17 cellular contexts compared by ENCODE assay signal in genomic region chr17:40198576-40198975, GRCh38. TPM values are rescaled to one million over a fixed set of nuclear protein-coding genes. Genes with fewer than 3 reads are reported as not detected.
DNase-seq lines count a peak whose midpoint lies in the region; ATAC-seq and TF ChIP-seq lines count a peak whose summit lies in the region.
"Had no signal": no experiment of that assay in that cellular context is flagged by ENCODE, and none has a peak within 500 bp of the region (broad histone marks: within the 10 kb centered on the region; RNA-seq: fewer than 3 reads in every experiment).

No MANE protein-coding gene starts in this region.

- H3K27me3 Mint-ChIP-seq in activated T-cell treated with anti-CD3 and anti-CD28 coated beads, Interleukin-2, amount 50 U/mL, for 4 hours (ENCODE audit: low read depth), result peaks cover 6% of the 10 kb centered on the region
- H3K27me3 Mint-ChIP-seq in CD8-positive, alpha-beta T cell (ENCODE audit: low read depth), result peaks cover 4% of the 10 kb centered on the region
- H3K27me3 Mint-ChIP-seq in activated T-helper 17 cell treated with anti-CD3 and anti-CD28 coated beads, Interleukin-2, amount 50 U/mL, for 72 hours, result peaks cover 4% of the 10 kb centered on the region
- peaks cover 0 to 5% (median 0%) of the 10 kb centered on the region in 5 donors for H3K27me3 Mint-ChIP-seq in naive thymus-derived CD8-positive, alpha-beta T cell
- peaks cover 9% of the 10 kb centered on the region for H3K27me3 Mint-ChIP-seq in stimulated activated memory B cell treated with anti-CD40 and anti-IgM and Interleukin-4, amounts not matched to agents 10 μg/mL and 1 μg/mL and 100 μg/mL, for 72 hours

- no peaks in the 10 kb centered on the region for H3K9me3 ChIP-seq in CD8-positive, alpha-beta T cell (ENCODE audit: low read length)
- H3K9me3 ChIP-seq: HAP-1 had no signal

- no peak overlapping the region for H3K27ac Mint-ChIP-seq in CD8-positive, alpha-beta T cell
- no peak overlapping the region for H3K27ac Mint-ChIP-seq in activated T-helper 17 cell treated with anti-CD3 and anti-CD28 coated beads, Interleukin-2, amount 50 U/mL, for 72 hours
- peak overlapping the region in 2 of 10 donors; percentile 17 to 87 for H3K27ac Mint-ChIP-seq in naive thymus-derived CD8-positive, alpha-beta T cell
- no peak overlapping the region for H3K27ac Mint-ChIP-seq in stimulated activated memory B cell treated with anti-CD40 and anti-IgM and Interleukin-4, amounts not matched to agents 10 μg/mL and 1 μg/mL and 100 μg/mL, for 72 hours
- H3K27ac Mint-ChIP-seq: CD14-positive monocyte had no signal

- H3K27me3 ChIP-seq in CD8-positive, alpha-beta T cell (ENCODE audit: insufficient read depth, low read length), result no peaks in the 10 kb centered on the region

- TF ChIP-seq CTCF in CD8-positive, alpha-beta T cell (IDR thresholded peaks at IDR 0.05), result no peak

- H3K9me3 Mint-ChIP-seq in activated T-cell treated with anti-CD3 and anti-CD28 coated beads, Interleukin-2, amount 50 U/mL, for 4 hours, result no peaks in the 10 kb centered on the region
- no peaks in the 10 kb centered on the region for H3K9me3 Mint-ChIP-seq in CD8-positive, alpha-beta T cell
- no peaks in the 10 kb centered on the region for H3K9me3 Mint-ChIP-seq in activated T-helper 17 cell treated with anti-CD3 and anti-CD28 coated beads, Interleukin-2, amount 50 U/mL, for 72 hours
- peaks cover 0 to 2% (median 0%) of the 10 kb centered on the region in 9 donors for H3K9me3 Mint-ChIP-seq in naive thymus-derived CD8-positive, alpha-beta T cell
- no peaks in the 10 kb centered on the region for H3K9me3 Mint-ChIP-seq in stimulated activated memory B cell treated with anti-CD40 and anti-IgM and Interleukin-4, amounts not matched to agents 10 μg/mL and 1 μg/mL and 100 μg/mL, for 72 hours

- no peak for DNase-seq in activated T-cell treated with anti-CD3 and anti-CD28 coated beads, Interleukin-2, amount 50 U/mL, for 4 hours
- no peak for DNase-seq in activated T-cell treated with anti-CD3 and anti-CD28 coated beads for 4 hours
- no peak for DNase-seq in CD8-positive, alpha-beta T cell
- DNase-seq in naive thymus-derived CD8-positive, alpha-beta T cell, result no peak
- no peak for DNase-seq in activated effector memory CD4-positive, alpha-beta T cell treated with anti-CD3 and anti-CD28 coated beads, Interleukin-2, amount 50 U/mL, for 16 hours
- DNase-seq: AML-193, COR-L47, GM23248, NCI-H1417 treated with DMSO at 0.1 percent for 48 hours, NCI-H187 treated with DMSO at 0.1 percent for 48 hours, NCI-H226, OCI-M1, SHP77 had no signal

- CTCF ChIA-PET in CD8-positive, alpha-beta T cell (lab: Charles Lee), result interaction anchor here (0.6 to 2.4 kb wide), 10 partner anchors 8 to 874 kb away, joined by 3 to 7 read pairs (median 4); partner anchors contain the start of gene WIPF2

- H3K4me3 ChIP-seq in CD8-positive, alpha-beta T cell (ENCODE audit: low read depth, low read length), result no peak overlapping the region
- H3K4me3 ChIP-seq: GM23248, HAP-1 had no signal

- H3K4me1 Mint-ChIP-seq in activated T-cell treated with anti-CD3 and anti-CD28 coated beads, Interleukin-2, amount 50 U/mL, for 4 hours (ENCODE audit: low read depth), result no peaks in the 10 kb centered on the region
- peaks cover 10% of the 10 kb centered on the region for H3K4me1 Mint-ChIP-seq in CD8-positive, alpha-beta T cell (ENCODE audit: low read depth)
- no peaks in the 10 kb centered on the region for H3K4me1 Mint-ChIP-seq in activated T-helper 17 cell treated with anti-CD3 and anti-CD28 coated beads, Interleukin-2, amount 50 U/mL, for 72 hours
- peaks cover 0 to 10% (median 3%) of the 10 kb centered on the region in 4 donors for H3K4me1 Mint-ChIP-seq in naive thymus-derived CD8-positive, alpha-beta T cell
- no peaks in the 10 kb centered on the region for H3K4me1 Mint-ChIP-seq in stimulated activated memory B cell treated with anti-CD40 and anti-IgM and Interleukin-4, amounts not matched to agents 10 μg/mL and 1 μg/mL and 100 μg/mL, for 72 hours

- ATAC-seq in activated T-cell treated with anti-CD3 and anti-CD28 coated beads, Interleukin-2, amount 50 U/mL, for 4 hours, result no peak
- no peak for ATAC-seq in CD8-positive, alpha-beta T cell
- no peak for ATAC-seq in activated T-helper 17 cell treated with anti-CD3 and anti-CD28 coated beads, Interleukin-2, amount 50 U/mL, for 72 hours (replicated peaks)
- ATAC-seq in naive thymus-derived CD8-positive, alpha-beta T cell, result no peak
- ATAC-seq in stimulated activated memory B cell treated with anti-CD40 and anti-IgM and Interleukin-4, amounts not matched to agents 10 μg/mL and 1 μg/mL and 100 μg/mL, for 72 hours, result no peak

- POLR2A ChIA-PET in CD8-positive, alpha-beta T cell (lab: Charles Lee), result no interaction called here
- POLR2A ChIA-PET in naive thymus-derived CD8-positive, alpha-beta T cell (lab: Charles Lee), result interaction anchor here (1.0 kb wide), 1 partner anchor 20 kb away, joined by 3 read pairs; no protein-coding TSS in a partner anchor

- H3K36me3 ChIP-seq in CD8-positive, alpha-beta T cell (ENCODE audit: insufficient read depth, low read length), result no peaks in the 10 kb centered on the region

- no peaks in the 10 kb centered on the region for H3K36me3 Mint-ChIP-seq in activated T-cell treated with anti-CD3 and anti-CD28 coated beads, Interleukin-2, amount 50 U/mL, for 4 hours (ENCODE audit: insufficient read depth)
- H3K36me3 Mint-ChIP-seq in CD8-positive, alpha-beta T cell, result no peaks in the 10 kb centered on the region
- H3K36me3 Mint-ChIP-seq in activated T-helper 17 cell treated with anti-CD3 and anti-CD28 coated beads, Interleukin-2, amount 50 U/mL, for 72 hours (ENCODE audit: low read depth), result no peaks in the 10 kb centered on the region
- no peaks in the 10 kb centered on the region for H3K36me3 Mint-ChIP-seq in naive thymus-derived CD8-positive, alpha-beta T cell
- peaks cover 5% of the 10 kb centered on the region for H3K36me3 Mint-ChIP-seq in stimulated activated memory B cell treated with anti-CD40 and anti-IgM and Interleukin-4, amounts not matched to agents 10 μg/mL and 1 μg/mL and 100 μg/mL, for 72 hours
- H3K36me3 Mint-ChIP-seq: CD14-positive monocyte had no signal

- no peaks in the 10 kb centered on the region for H3K4me1 ChIP-seq in CD8-positive, alpha-beta T cell (ENCODE audit: insufficient read depth, low read length)
- H3K4me1 ChIP-seq: HAP-1 had no signal

- no peak overlapping the region for H3K27ac ChIP-seq in CD8-positive, alpha-beta T cell (ENCODE audit: low read depth, low read length)
- H3K27ac ChIP-seq: GM23248 had no signal

- intact Hi-C loops in CD8-positive, alpha-beta T cell (cut with DNase I, micrococcal nuclease), result loop anchor here in 1 of 2 experiments (2.0 kb wide), 1 partner anchor 186 kb away; no protein-coding TSS in a partner anchor

- peak overlapping the region; percentile 33 for H3K4me3 Mint-ChIP-seq in activated T-cell treated with anti-CD3 and anti-CD28 coated beads, Interleukin-2, amount 50 U/mL, for 4 hours
- H3K4me3 Mint-ChIP-seq in CD8-positive, alpha-beta T cell, result peak overlapping the region; percentile 70
- H3K4me3 Mint-ChIP-seq in activated T-helper 17 cell treated with anti-CD3 and anti-CD28 coated beads, Interleukin-2, amount 50 U/mL, for 72 hours, result peak overlapping the region; percentile 27
- peak overlapping the region in 9 of 10 donors; percentile 11 to 76 (median 47) for H3K4me3 Mint-ChIP-seq in naive thymus-derived CD8-positive, alpha-beta T cell
- H3K4me3 Mint-ChIP-seq in stimulated activated memory B cell treated with anti-CD40 and anti-IgM and Interleukin-4, amounts not matched to agents 10 μg/mL and 1 μg/mL and 100 μg/mL, for 72 hours, result no peak overlapping the region

RNA-seq across cellular contexts. Expression of gene WIPF2, which starts 20.5 kb away (rescaled TPM):
- total RNA-seq in activated T-cell treated with anti-CD3 and anti-CD28 coated beads, Interleukin-2, amount 50 U/mL, for 4 hours, result 10 to 100 TPM; 21.3 to 24.6 (median 22.1) TPM
- 10 to 100 TPM; 26.8 to 30.8 TPM for total RNA-seq in CD8-positive, alpha-beta T cell
- 10 to 100 TPM; 25.1 to 38.0 TPM for total RNA-seq in activated T-helper 17 cell treated with anti-CD3 and anti-CD28 coated beads, Interleukin-2, amount 50 U/mL, for 72 hours
- total RNA-seq in naive thymus-derived CD8-positive, alpha-beta T cell, result 10 to 100 TPM; 29.0 to 32.7 TPM
- 1 to 10 TPM; 6.4 to 7.5 (median 7.5) TPM for polyA plus RNA-seq in naive thymus-derived CD8-positive, alpha-beta T cell

RNA-seq across cellular contexts. Expression of gene RAPGEFL1, which starts 21.3 kb away (rescaled TPM):
- total RNA-seq in activated T-cell treated with anti-CD3 and anti-CD28 coated beads, Interleukin-2, amount 50 U/mL, for 4 hours, result 1 to 10 TPM; 5.7 to 6.7 (median 6.1) TPM
- 1 to 10 TPM; 8.8 to 9.2 TPM for total RNA-seq in CD8-positive, alpha-beta T cell
- total RNA-seq in activated T-helper 17 cell treated with anti-CD3 and anti-CD28 coated beads, Interleukin-2, amount 50 U/mL, for 72 hours, result 1 to 10 TPM; 9.4 to 9.9 TPM
- 1 to 10 TPM; 5.9 to 6.4 TPM for total RNA-seq in naive thymus-derived CD8-positive, alpha-beta T cell
- polyA plus RNA-seq in naive thymus-derived CD8-positive, alpha-beta T cell, result under 1 TPM in 2 of 3 donors, not detected in 1; 0.12 to 0.65 TPM

RNA-seq across cellular contexts. Expression of gene CASC3, which starts 58.2 kb away (rescaled TPM):
- total RNA-seq in activated T-cell treated with anti-CD3 and anti-CD28 coated beads, Interleukin-2, amount 50 U/mL, for 4 hours, result 100 to 1,000 TPM; 100 to 108 (median 103) TPM
- 100 to 1,000 TPM; 187 to 198 TPM for total RNA-seq in CD8-positive, alpha-beta T cell
- 100 to 1,000 TPM; 110 to 244 TPM for total RNA-seq in activated T-helper 17 cell treated with anti-CD3 and anti-CD28 coated beads, Interleukin-2, amount 50 U/mL, for 72 hours
- 100 to 1,000 TPM; 153 to 162 TPM for total RNA-seq in naive thymus-derived CD8-positive, alpha-beta T cell
- polyA plus RNA-seq in naive thymus-derived CD8-positive, alpha-beta T cell, result 10 to 100 TPM; 33.5 to 46.9 (median 40.6) TPM
